24 cellular contexts compared by ENCODE assay signal in genomic region chr20:23096073-23096472, GRCh38. TPM values are rescaled to one million over a fixed set of nuclear protein-coding genes. Genes with fewer than 3 reads are reported as not detected.
DNase-seq lines count a peak whose midpoint lies in the region; ATAC-seq, FAIRE-seq and TF ChIP-seq lines count a peak whose summit lies in the region.
"Had no signal": no experiment of that assay in that cellular context is flagged by ENCODE, and none has a peak within 500 bp of the region (broad histone marks: within the 10 kb centered on the region; RNA-seq: fewer than 3 reads in every experiment).

No MANE protein-coding gene starts in this region.

- no peaks in the 10 kb centered on the region for H3K27me3 ChIP-seq in thyroid gland
- H3K27me3 ChIP-seq: Peyer's patch, SJCRH30 had no signal

- 94 to 100% methylated on average over 2 of the region's 2 CpGs for WGBS in thyroid gland, 2 donors

- H3K27ac ChIP-seq in skin epidermis (peak overlapping the region in 20 of 21 experiments; percentile 26 to 86 (median 78)), thyroid gland (no peak overlapping the region)
- H3K27ac ChIP-seq: Peyer's patch, SJCRH30 had no signal

- intact Hi-C loops in thyroid gland (cut with DNase I) = no loop called here

- H3K9me3 ChIP-seq in thyroid gland = no peaks in the 10 kb centered on the region
- H3K9me3 ChIP-seq: HAP-1, Peyer's patch, SJCRH30 had no signal

- DNase-seq in GM12892 (ENCODE audit: insufficient read length) (no peak), epithelial cell of esophagus (ENCODE audit: low read depth) (peak; percentile 33), thyroid gland (no peak)
- DNase-seq in stimulated activated CD4-positive, alpha-beta T cell treated with anti-CD3 and anti-CD28 coated beads, Interleukin-2, amount 100 ng/mL, for 48 hours = no peak
- DNase-seq: CD4-positive, alpha-beta T cell; COR-L47; DMS79; MV-4-11; NCI-H1694 treated with DMSO at 0.1 percent for 48 hours; NCI-H2081 treated with DMSO at 0.1 percent for 48 hours; NCI-H2171 treated with DMSO at 0.1 percent for 48 hours; NCI-H524 treated with DMSO at 0.1 percent for 48 hours; NCI-H82; SJCRH30 had no signal

- no peaks in the 10 kb centered on the region for H3K4me1 ChIP-seq in thyroid gland
- H3K4me1 ChIP-seq: HAP-1, Peyer's patch had no signal

- peak; percentile 72 for FAIRE-seq in GM12892 (lab: Jason Lieb, UNC)
- FAIRE-seq: GM18507 had no signal

- H3K4me3 ChIP-seq in epithelial cell of esophagus (ENCODE audit: low read length) (no peak overlapping the region), skin epidermis (no peak overlapping the region), thyroid gland (replicated peaks in 1 of 3) (no peak overlapping the region)
- H3K4me3 ChIP-seq: HAP-1, Peyer's patch, SJCRH30 had no signal

- no peak for TF ChIP-seq POLR2A in GM12892 (IDR thresholded peaks at IDR 0.05; ENCODE audit: low read depth, low read length)
- TF ChIP-seq POLR2A in thyroid gland (IDR thresholded peaks at IDR 0.05) = no peak

- TF ChIP-seq CTCF in epithelial cell of esophagus (IDR thresholded peaks at IDR 0.05; ENCODE audit: insufficient read depth, low read depth, low read length, missing control alignments) (no peak), thyroid gland (IDR thresholded peaks at IDR 0.05) (no peak)

- H3K36me3 ChIP-seq in thyroid gland = no peaks in the 10 kb centered on the region
- H3K36me3 ChIP-seq: HAP-1, Peyer's patch, SJCRH30 had no signal

- ATAC-seq in HG02798 (IDR thresholded peaks at IDR 0.05; ENCODE audit: poor library complexity, unreplicated experiment) (peak; percentile 47), GM21619 (IDR thresholded peaks at IDR 0.05; ENCODE audit: unreplicated experiment) (no peak), HG03460 (IDR thresholded peaks at IDR 0.05; ENCODE audit: unreplicated experiment) (no peak)

RNA-seq across cellular contexts. Expression of gene CD93, which starts 9.9 kb away (rescaled TPM):
- 1.1 TPM for polyA plus RNA-seq in GM12892 (2012; ENCODE audit: missing spikeins)
- 10 to 100 TPM; 13.6 to 53.8 (median 24.0) TPM for total RNA-seq in thyroid gland
- total RNA-seq: OCI-LY7, SJCRH30 had no signal
- polyA plus RNA-seq: BJ, IgD-negative memory B cell had no signal

RNA-seq across cellular contexts. Expression of gene THBD, which starts 46.6 kb away (rescaled TPM):
- not detected for polyA plus RNA-seq in GM12892 (2012; ENCODE audit: missing spikeins)
- total RNA-seq in thyroid gland = 10 to 100 TPM; 30.4 to 78.5 (median 72.2) TPM
- total RNA-seq: OCI-LY7, SJCRH30 had no signal
- polyA plus RNA-seq: IgD-negative memory B cell had no signal

Comparison
In these comparisons a context has a peak if more than half of its experiments do, and no peak if none do; other contexts are left out.
1. H3K27ac ChIP-seq: peak in skin epidermis (20 of 21); none in thyroid gland (0 of 3).